Comparison of ENCODE assay signal across 17 cellular contexts in genomic region chr19:18591735-18592385, GRCh38. TPM values are rescaled to one million over a fixed set of nuclear protein-coding genes. Genes with fewer than 3 reads are reported as not detected.
DNase-seq lines count a peak whose midpoint lies in the region; ATAC-seq and TF ChIP-seq lines count a peak whose summit lies in the region.
"Had no signal": no experiment of that assay in that cellular context is flagged by ENCODE, and none has a peak within 500 bp of the region (broad histone marks: within the 10 kb centered on the region; RNA-seq: fewer than 3 reads in every experiment).

No MANE protein-coding gene starts in this region.

- intact Hi-C loops in left ventricle myocardium superior (cut with micrococcal nuclease), result loop anchor here (10.0 kb wide), 1 partner anchor 253 kb away; no protein-coding TSS in a partner anchor

- no peak for ATAC-seq in left ventricle myocardium superior
- ATAC-seq: left colon, upper lobe of right lung had no signal

- H3K4me1 Mint-ChIP-seq in brain, result peaks cover 51% of the 10 kb centered on the region
- H3K4me1 Mint-ChIP-seq in neural crest cell, result peaks cover 38% of the 10 kb centered on the region

- peak overlapping the region in 4 of 5 experiments; percentile 22 to 86 (median 45) for H3K4me3 Mint-ChIP-seq in brain
- peak overlapping the region; percentile 47 for H3K4me3 Mint-ChIP-seq in neural crest cell
- H3K4me3 Mint-ChIP-seq: activated B cell treated with CpG ODN at 0.5 μM for 24 hours had no signal

- DNase-seq in DMS 273 (lab: John Stamatoyannopoulos, UW; ENCODE audit: unreplicated experiment) (peak; percentile 74), DMS 273 treated with DMSO at 0.1 percent for 48 hours (lab: John Stamatoyannopoulos, UW) (no peak), MV-4-11 (lab: John Stamatoyannopoulos, UW) (peak; percentile 33), neural crest cell (ENCODE audit: low read depth, low spot score) (no peak), germinal center (ENCODE audit: low spot score) (no peak), left ventricle myocardium superior (no peak), SHP77 treated with DMSO at 0.1 percent for 48 hours (lab: John Stamatoyannopoulos, UW) (no peak)
- DNase-seq: 8988T; activated B cell treated with CpG ODN at 0.5 μM for 24 hours; CD4-positive, CD25-positive, alpha-beta regulatory T cell; left colon; NCI-H1048; stimulated activated naive CD4-positive, alpha-beta T cell; SW 1271; upper lobe of right lung had no signal

- H3K27me3 Mint-ChIP-seq in brain (peaks cover 19% of the 10 kb centered on the region), neural crest cell (ENCODE audit: low read depth) (peaks cover 31% of the 10 kb centered on the region)
- H3K27me3 Mint-ChIP-seq: activated B cell treated with CpG ODN at 0.5 μM for 24 hours; activated naive CD4-positive, alpha-beta T cell treated with anti-CD3 and anti-CD28 coated beads, Interleukin-2, amount 50 U/mL, for 24 hours had no signal

- H3K9me3 Mint-ChIP-seq in brain (no peaks in the 10 kb centered on the region), neural crest cell (no peaks in the 10 kb centered on the region)
- H3K9me3 Mint-ChIP-seq: activated B cell treated with CpG ODN at 0.5 μM for 24 hours; activated naive CD4-positive, alpha-beta T cell treated with anti-CD3 and anti-CD28 coated beads, Interleukin-2, amount 50 U/mL, for 24 hours had no signal

- TF ChIP-seq CTCF in brain (conservative IDR thresholded peaks at IDR 0.05), result no peak
- TF ChIP-seq CTCF in neural crest cell (conservative IDR thresholded peaks at IDR 0.05), result no peak

- peaks cover 3% of the 10 kb centered on the region for H3K36me3 Mint-ChIP-seq in brain
- no peaks in the 10 kb centered on the region for H3K36me3 Mint-ChIP-seq in neural crest cell (ENCODE audit: low read depth)
- H3K36me3 Mint-ChIP-seq: CD4-positive, CD25-positive, alpha-beta regulatory T cell had no signal

- H3K27ac Mint-ChIP-seq in brain, result peak overlapping the region in 2 of 5 experiments; percentile 72 to 97
- H3K27ac Mint-ChIP-seq in neural crest cell (ENCODE audit: unreplicated experiment), result no peak overlapping the region
- H3K27ac Mint-ChIP-seq: activated B cell treated with CpG ODN at 0.5 μM for 24 hours had no signal

RNA-seq across cellular contexts. Expression of gene REX1BD, which starts 3.3 kb away (rescaled TPM):
- 32.9 TPM for polyA plus RNA-seq in brain (ENCODE audit: insufficient read depth, low read depth, low replicate concordance)
- total RNA-seq in neural crest cell, result 71.8 and 71.9 TPM in 2 replicates
- 75.8 TPM for total RNA-seq in left ventricle myocardium superior

RNA-seq across cellular contexts. Expression of gene CRLF1, which starts 14.7 kb away (rescaled TPM):
- polyA plus RNA-seq in brain (ENCODE audit: insufficient read depth, low read depth, low replicate concordance), result 22.2 TPM
- 0.68 and 1.5 TPM in 2 replicates for total RNA-seq in neural crest cell
- 21.4 TPM for total RNA-seq in left ventricle myocardium superior
- total RNA-seq: activated B cell treated with CpG ODN at 0.5 μM for 24 hours; CD4-positive, CD25-positive, alpha-beta regulatory T cell had no signal

RNA-seq across cellular contexts. Expression of gene UBA52, which starts 20.2 kb away (rescaled TPM):
- 1,684 TPM for polyA plus RNA-seq in brain (ENCODE audit: insufficient read depth, low read depth, low replicate concordance)
- total RNA-seq in neural crest cell, result 1,081 and 1,137 TPM in 2 replicates
- 725 TPM for total RNA-seq in left ventricle myocardium superior

RNA-seq across cellular contexts. Expression of gene TMEM59L, which starts 20.8 kb away (rescaled TPM):
- polyA plus RNA-seq in brain (ENCODE audit: insufficient read depth, low read depth, low replicate concordance), result 124 TPM
- total RNA-seq in neural crest cell (6.4 and 6.5 TPM in 2 replicates), left ventricle myocardium superior (1.5 TPM)
- total RNA-seq: activated B cell treated with CpG ODN at 0.5 μM for 24 hours; CD4-positive, CD25-positive, alpha-beta regulatory T cell had no signal
- polyA plus RNA-seq: CD4-positive, CD25-positive, alpha-beta regulatory T cell had no signal

RNA-seq across cellular contexts. Expression of gene KXD1, which starts 34.2 kb away (rescaled TPM):
- 93.5 TPM for polyA plus RNA-seq in brain (ENCODE audit: insufficient read depth, low read depth, low replicate concordance)
- total RNA-seq in neural crest cell (88.5 and 91.7 TPM in 2 replicates), left ventricle myocardium superior (43.9 TPM)

Comparison
In these comparisons a context has a peak if more than half of its experiments do, and no peak if none do; other contexts are left out.
1. DNase-seq: peak in DMS 273 (single experiment) and MV-4-11 (single experiment); none in DMS 273 treated with DMSO at 0.1 percent for 48 hours (single experiment), neural crest cell (single experiment), germinal center (single experiment), left ventricle myocardium superior (single experiment) and SHP77 treated with DMSO at 0.1 percent for 48 hours (single experiment).